In the genomic region with DNA sequence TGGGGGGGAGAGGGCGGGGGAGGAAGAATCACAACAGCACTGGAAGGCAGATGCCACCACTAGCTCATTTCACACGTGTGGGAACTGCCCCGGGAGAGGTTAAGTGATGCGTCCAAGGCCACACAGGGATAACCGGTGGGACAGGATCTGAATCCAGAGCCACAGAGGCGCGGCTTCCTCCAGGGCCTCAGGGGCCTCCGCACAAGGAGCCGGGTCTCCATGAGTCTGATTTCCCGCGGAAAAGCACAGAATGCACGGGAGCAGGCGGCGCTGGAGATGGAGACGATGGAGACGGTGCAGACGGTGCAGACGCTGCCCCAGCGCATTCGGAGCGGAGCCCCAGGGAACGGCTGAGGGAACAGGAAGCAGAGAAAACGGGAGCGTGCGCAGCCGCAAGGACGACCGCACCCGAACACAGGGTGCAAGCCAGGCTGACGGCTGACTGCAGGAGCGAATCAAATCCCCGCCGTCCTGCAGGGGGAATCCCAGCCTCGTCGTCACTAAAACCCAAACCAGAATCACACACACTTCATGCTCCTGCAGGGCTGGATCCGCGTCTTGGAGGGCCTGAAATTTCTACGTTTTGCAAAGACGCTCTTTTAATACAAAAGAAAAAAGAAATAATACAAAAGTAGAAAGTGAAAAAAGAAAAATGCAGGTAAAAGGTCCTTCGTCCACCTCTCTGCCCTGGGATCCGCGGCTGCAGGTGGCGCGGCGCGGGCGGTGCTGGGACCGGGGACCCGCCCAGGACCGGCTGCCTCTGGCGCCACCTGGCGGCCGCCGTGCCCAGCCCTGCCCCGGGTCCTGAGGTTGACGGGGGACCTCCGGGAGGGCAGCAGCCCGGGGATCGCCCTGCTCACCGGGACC, we compare ENCODE assay signal across 8 cellular contexts. TPM values are rescaled to one million over a fixed set of nuclear protein-coding genes. Genes with fewer than 3 reads are reported as not detected.
DNase-seq lines count a peak whose midpoint lies in the region; ATAC-seq and TF ChIP-seq lines count a peak whose summit lies in the region.

No MANE protein-coding gene starts in this region.

- no peaks in the 10 kb centered on the region for H3K9me3 Mint-ChIP-seq in activated naive CD4-positive, alpha-beta T cell treated with anti-CD3 and anti-CD28 coated beads, Interleukin-2, amount 10 ng/mL, durations not matched to agents 7 days and 5 days

- no peaks in the 10 kb centered on the region for H3K79me2 ChIP-seq in PC-9 (ENCODE audit: low read depth)

- BruUV-seq in PC-9 (replicated peaks; lab: Mats Ljungman, UMichigan): no TSS peak

- no peaks in the 10 kb centered on the region for H3K9me3 ChIP-seq in PC-9 (ENCODE audit: insufficient read depth, low read depth)
- H3K9me3 ChIP-seq in uterus: no peaks in the 10 kb centered on the region

- peak overlapping the region; percentile 75 for H3K27ac Mint-ChIP-seq in activated naive CD4-positive, alpha-beta T cell treated with anti-CD3 and anti-CD28 coated beads, Interleukin-2, amount 10 ng/mL, durations not matched to agents 7 days and 5 days

- no peaks in the 10 kb centered on the region for H3K27me3 Mint-ChIP-seq in activated naive CD4-positive, alpha-beta T cell treated with anti-CD3 and anti-CD28 coated beads, Interleukin-2, amount 10 ng/mL, durations not matched to agents 7 days and 5 days

- CTCF ChIA-PET in AG04449 (lab: Yijun Ruan, JAX): interaction anchor here (0.8 to 2.9 kb wide), 9 partner anchors 7 to 1011 kb away, joined by 3 to 14 read pairs (median 5); no protein-coding TSS in a partner anchor
- CTCF ChIA-PET in PC-9 (lab: Charles Lee): no interaction called here
- CTCF ChIA-PET in activated naive CD4-positive, alpha-beta T cell treated with anti-CD3 and anti-CD28 coated beads, Interleukin-2, amount 10 ng/mL, durations not matched to agents 7 days and 5 days (lab: Charles Lee): interaction anchor here (0.6 to 2.1 kb wide), 3 partner anchors 8 to 56 kb away, joined by 3 to 6 read pairs (median 3); no protein-coding TSS in a partner anchor

- TF ChIP-seq CTCF in AG04449 (IDR thresholded peaks at IDR 0.05; ENCODE audit: insufficient read depth, low read length, missing control alignments): peak; percentile 88
- TF ChIP-seq CTCF in PC-9 (conservative IDR thresholded peaks at IDR 0.05): peak; percentile 75; the same call in 1 of the 2 replicates
- TF ChIP-seq CTCF in uterus (IDR thresholded peaks at IDR 0.05): peak; percentile 61 to 92 (median 74)

- POLR2A ChIA-PET in AG04449 (lab: Yijun Ruan, JAX): no interaction called here
- POLR2A ChIA-PET in PC-9 (lab: Charles Lee; ENCODE audit: unreplicated experiment): no interaction called here

- intact Hi-C loops in PC-9 (cut with micrococcal nuclease; ENCODE audit: unreplicated experiment): loop anchor here (1.0 to 5.0 kb wide), 2 partner anchors 54 to 57 kb away; partner anchors contain the start of gene RAN
- intact Hi-C loops in cardiac septum (cut with DNase I): no loop called here
- intact Hi-C loops in uterus (cut with DNase I; ENCODE audit: low total_unique reads): no loop called here

- no peaks in the 10 kb centered on the region for H3K4me1 ChIP-seq in PC-9 (replicated peaks; ENCODE audit: insufficient read depth)
- H3K4me1 ChIP-seq in uterus: no peaks in the 10 kb centered on the region

- H3K36me3 Mint-ChIP-seq in activated naive CD4-positive, alpha-beta T cell treated with anti-CD3 and anti-CD28 coated beads, Interleukin-2, amount 10 ng/mL, durations not matched to agents 7 days and 5 days: peaks cover 28% of the 10 kb centered on the region

- ATAC-seq in GM18873 (IDR thresholded peaks at IDR 0.05; ENCODE audit: low FRiP score, unreplicated experiment) (peak; percentile 56), HG03135 (IDR thresholded peaks at IDR 0.05; ENCODE audit: unreplicated experiment) (peak; percentile 93)

- H3K36me3 ChIP-seq in PC-9 (ENCODE audit: low read depth) (no peaks in the 10 kb centered on the region), uterus (no peaks in the 10 kb centered on the region)

- DNase-seq in AG04449 (ENCODE audit: low read depth, low spot score) (no peak), PC-9 (peak in 1 of 2 experiments; percentile 77), cardiac septum (ENCODE audit: low spot score) (peak; percentile 84), putamen (ENCODE audit: low spot score) (peak; percentile 45), uterus (peak; percentile 41 to 55)
- DNase-seq in activated naive CD4-positive, alpha-beta T cell treated with anti-CD3 and anti-CD28 coated beads, Interleukin-2, amount 10 ng/mL, durations not matched to agents 7 days and 5 days: peak; percentile 77

- H3F3A ChIP-seq in PC-9 (ENCODE audit: insufficient read depth, low read depth): peaks cover 4% of the 10 kb centered on the region

- H3K4me1 Mint-ChIP-seq in activated naive CD4-positive, alpha-beta T cell treated with anti-CD3 and anti-CD28 coated beads, Interleukin-2, amount 10 ng/mL, durations not matched to agents 7 days and 5 days: peaks cover 20% of the 10 kb centered on the region

- H3K4me3 ChIP-seq in AG04449 (ENCODE audit: low read depth, low read length): peak overlapping the region; percentile 12; the same call in 1 of the 2 replicates
- peak overlapping the region; percentile 58 for H3K4me3 ChIP-seq in PC-9
- H3K4me3 ChIP-seq in uterus: peak overlapping the region; percentile 21 to 36

- peak overlapping the region; percentile 85 for H2AFZ ChIP-seq in PC-9

- no peak for TF ChIP-seq POLR2A in uterus (IDR thresholded peaks at IDR 0.05)

- no peaks in the 10 kb centered on the region for H3K27me3 ChIP-seq in PC-9 (ENCODE audit: insufficient read depth, low read depth)
- H3K27me3 ChIP-seq in uterus: no peaks in the 10 kb centered on the region

- H3K4me3 Mint-ChIP-seq in activated naive CD4-positive, alpha-beta T cell treated with anti-CD3 and anti-CD28 coated beads, Interleukin-2, amount 10 ng/mL, durations not matched to agents 7 days and 5 days: peak overlapping the region; percentile 73

- H3K9me2 ChIP-seq in PC-9 (ENCODE audit: insufficient read depth): no peaks in the 10 kb centered on the region

- peak overlapping the region; percentile 92 for H3K4me2 ChIP-seq in PC-9

- H3K27ac ChIP-seq in PC-9 (no peak overlapping the region), uterus (peak overlapping the region in 1 of 2 donors; percentile 61)

- H4K20me1 ChIP-seq in PC-9 (ENCODE audit: insufficient read depth): no peaks in the 10 kb centered on the region

RNA-seq across cellular contexts. Expression of gene STX2, which starts 20.4 kb away (rescaled TPM):
- total RNA-seq in PC-9 (2021) (8.2 and 9.7 TPM in 2 replicates), cardiac septum (19.6 TPM), uterus (10 to 100 TPM; 33.5 to 44.6 (median 35.4) TPM)

RNA-seq across cellular contexts. Expression of gene RAN, which starts 53.3 kb away (rescaled TPM):
- total RNA-seq in PC-9 (2021) (894 and 1,079 TPM in 2 replicates), cardiac septum (344 TPM), uterus (100 to 1,000 TPM in 3 of 4 donors, 10 to 100 TPM in 1; 64.6 to 287 (median 177) TPM)
